Comparison of ENCODE assay signal across 8 cellular contexts in the genomic region with DNA sequence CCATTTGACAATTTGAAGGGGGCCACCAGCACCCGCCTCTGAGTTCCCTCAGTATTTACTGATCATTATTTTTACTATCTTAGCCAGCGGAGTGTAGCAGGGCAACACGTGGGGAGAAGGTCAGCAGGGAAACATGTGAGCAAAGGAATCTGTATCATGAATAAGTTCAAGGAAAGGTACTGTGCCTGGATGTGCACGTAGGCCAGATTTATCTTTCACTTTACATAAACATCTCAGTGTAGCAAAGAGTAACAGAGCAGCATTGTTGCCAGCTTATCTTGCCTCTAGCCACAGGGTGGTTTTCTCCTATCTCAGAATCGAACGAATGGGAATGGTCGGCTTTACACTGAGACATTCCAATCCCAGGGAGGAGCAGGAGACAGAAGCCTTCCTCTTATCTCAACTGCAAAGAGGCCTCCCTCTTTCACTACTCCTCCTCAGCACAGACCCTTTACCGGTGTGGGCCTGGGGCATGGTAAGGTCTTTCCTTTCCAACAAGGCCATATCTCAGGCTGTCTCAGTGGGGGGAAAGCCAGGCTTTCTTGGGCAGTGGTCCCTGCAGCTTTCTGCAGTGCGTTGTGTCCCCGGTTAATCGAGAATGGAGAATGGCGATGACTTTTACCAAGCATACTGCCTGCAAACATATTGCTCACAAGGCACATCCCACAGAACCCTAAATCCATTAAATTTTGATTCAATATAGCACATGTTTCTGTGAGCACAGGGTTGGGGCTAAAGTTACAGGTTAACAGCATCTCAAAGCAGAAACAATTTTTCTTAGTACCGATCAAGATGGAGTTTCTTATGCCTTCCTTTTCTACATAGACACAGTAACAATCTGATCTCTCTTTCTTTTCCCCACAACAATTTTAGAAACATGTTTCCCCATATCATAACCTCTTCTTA. TPM values are rescaled to one million over a fixed set of nuclear protein-coding genes. Genes with fewer than 3 reads are reported as not detected.
DNase-seq lines count a peak whose midpoint lies in the region; TF ChIP-seq lines count a peak whose summit lies in the region.
"Not testable (repeated sequence)": the region's sequence is repeated elsewhere in the genome, so short reads cannot be mapped to it uniquely, and the experiment has no call there.

No MANE protein-coding gene starts in this region.

- CTCF ChIA-PET in MCF 10A (lab: Yijun Ruan, JAX), result interaction anchor here (0.6 to 0.7 kb wide), 4 partner anchors 14 to 135 kb away, joined by 3 read pairs; no protein-coding TSS in a partner anchor

- peak overlapping the region; percentile 33 for H3K27ac Mint-ChIP-seq in MCF 10A (ENCODE audit: low read depth, unreplicated experiment)

- DNase-seq in SK-MEL-5 (ENCODE audit: low read depth, low spot score) (peak; percentile 95), fibroblast of the aortic adventitia (ENCODE audit: low read depth) (peak; percentile 30), left kidney (ENCODE audit: low read depth, low spot score) (peak; percentile 36), vagina (ENCODE audit: extremely low spot score in 2 of 2) (peak; percentile 34 to 70)
- DNase-seq in activated CD8-positive, alpha-beta memory T cell treated with anti-CD3 and anti-CD28 coated beads for 24 hours, result peak; percentile 42
- not testable (repeated sequence) for DNase-seq in MCF 10A (ENCODE audit: unreplicated experiment); neuronal stem cell (ENCODE audit: low spot score)

- not testable (repeated sequence) for H3K9ac ChIP-seq in HUES48 (ENCODE audit: low read depth, low read length); neuronal stem cell (ENCODE audit: low read depth, low read length, poor library complexity)

- H3K36me3 ChIP-seq in HUES48 (ENCODE audit: control insufficient read depth, insufficient read depth, low read length); neuronal stem cell (replicated peaks in 1 of 2; ENCODE audit: control insufficient read depth in 2 of 2, insufficient read depth in 2 of 2, low read length in 2 of 2); vagina: not testable (repeated sequence)

- H3K23ac ChIP-seq in neuronal stem cell (ENCODE audit: low read depth, low read length, poor library complexity), result not testable (repeated sequence)

- H3K4me3 Mint-ChIP-seq in MCF 10A (ENCODE audit: unreplicated experiment), result not testable (repeated sequence)

- not testable (repeated sequence) for H3K9me3 Mint-ChIP-seq in MCF 10A (ENCODE audit: unreplicated experiment)

- not testable (repeated sequence) for H2BK120ac ChIP-seq in neuronal stem cell (ENCODE audit: low read depth, low read length)

- not testable (repeated sequence) for H3K36me3 Mint-ChIP-seq in MCF 10A (ENCODE audit: insufficient read depth, unreplicated experiment)

- H3K4me2 ChIP-seq in neuronal stem cell (ENCODE audit: insufficient read depth, low read length, poor library complexity, severe bottlenecking), result not testable (repeated sequence)

- not testable (repeated sequence) for H4K8ac ChIP-seq in neuronal stem cell (ENCODE audit: low read depth, low read length)

- peaks cover 66% of the 10 kb centered on the region for H3K4me1 ChIP-seq in HUES48 (ENCODE audit: control insufficient read depth, insufficient read depth, low read length)
- not testable (repeated sequence) for H3K4me1 ChIP-seq in neuronal stem cell (ENCODE audit: control insufficient read depth in 2 of 2, insufficient read depth in 1 of 2, low read depth in 1 of 2, low read length in 2 of 2); vagina

- TF ChIP-seq POLR2A in vagina (IDR thresholded peaks at IDR 0.05), result not testable (repeated sequence)

- not testable (repeated sequence) for H4K91ac ChIP-seq in neuronal stem cell (ENCODE audit: low read depth, low read length, poor library complexity)

- not testable (repeated sequence) for BruUV-seq in MCF 10A (replicated peaks; lab: Mats Ljungman, UMichigan)

- TF ChIP-seq CTCF in MCF 10A (IDR thresholded peaks at IDR 0.05; ENCODE audit: unreplicated experiment); fibroblast of the aortic adventitia (IDR thresholded peaks at IDR 0.05; ENCODE audit: insufficient read depth, low read length); vagina (IDR thresholded peaks at IDR 0.05): not testable (repeated sequence)

- H3K27me3 Mint-ChIP-seq in MCF 10A (ENCODE audit: insufficient read depth, unreplicated experiment), result not testable (repeated sequence)

- not testable (repeated sequence) for H3K79me1 ChIP-seq in neuronal stem cell (ENCODE audit: low read depth, low read length)

- peak overlapping the region; percentile 72 for H2AFZ ChIP-seq in neuronal stem cell (ENCODE audit: low read length)

- H3K18ac ChIP-seq in neuronal stem cell (ENCODE audit: low read length), result not testable (repeated sequence)

- H3K4ac ChIP-seq in neuronal stem cell (ENCODE audit: low read length), result not testable (repeated sequence)

- H3K9me3 ChIP-seq in HUES48 (ENCODE audit: control insufficient read depth, insufficient read depth, low read length); neuronal stem cell (replicated peaks in 1 of 2; ENCODE audit: control insufficient read depth in 2 of 2, insufficient read depth in 1 of 2, low read depth in 1 of 2, low read length in 2 of 2); vagina: not testable (repeated sequence)

- intact Hi-C loops in MCF 10A (cut with micrococcal nuclease); vagina (cut with DNase I): not testable (repeated sequence)

- not testable (repeated sequence) for H2BK12ac ChIP-seq in neuronal stem cell (ENCODE audit: low read length)

- not testable (repeated sequence) for H3K4me1 Mint-ChIP-seq in MCF 10A (ENCODE audit: insufficient read depth, unreplicated experiment)

- POLR2A ChIA-PET in MCF 10A (lab: Yijun Ruan, JAX), result not testable (repeated sequence)

- not testable (repeated sequence) for H3K14ac ChIP-seq in neuronal stem cell (ENCODE audit: low read length)

- H3K27me3 ChIP-seq in HUES48 (ENCODE audit: control insufficient read depth, insufficient read depth, low read length); neuronal stem cell (ENCODE audit: control insufficient read depth in 3 of 3, insufficient read depth in 3 of 3, low read depth in 1 of 3, low read length in 3 of 3); vagina: not testable (repeated sequence)

- not testable (repeated sequence) for H2BK15ac ChIP-seq in neuronal stem cell (ENCODE audit: low read length)

- H2BK5ac ChIP-seq in neuronal stem cell (ENCODE audit: low read length), result not testable (repeated sequence)

- H2AK5ac ChIP-seq in neuronal stem cell (ENCODE audit: low read depth, low read length), result not testable (repeated sequence)

- H3K4me3 ChIP-seq in HUES48 (ENCODE audit: low read depth, low read length); fibroblast of the aortic adventitia (ENCODE audit: low read depth, low read length); neuronal stem cell (ENCODE audit: low read length in 2 of 2); vagina: not testable (repeated sequence)

- WGBS in neuronal stem cell (ENCODE audit: extremely low coverage in 2 of 2, insufficient read length in 2 of 2, insufficient replicate concordance in 1 of 2), 2 donors, result no CpG with 5 or more reads among the region's 13 CpGs

- in situ Hi-C loops in SK-MEL-5 (cut with HindIII; ENCODE audit: low pct_unique_long_range_greater_than_20kb, low sequenced_read_pairs), result not testable (repeated sequence)

- H3K27ac ChIP-seq in HUES48 (ENCODE audit: low read depth, low read length), result peak overlapping the region; percentile 75
- H3K27ac ChIP-seq in neuronal stem cell (replicated peaks; ENCODE audit: low read length); vagina: not testable (repeated sequence)

RNA-seq across cellular contexts. Expression of a gene that starts 23.0 kb away (rescaled TPM):
- not detected in 2 replicates for total RNA-seq in SK-MEL-5 (2014; rRNA removed; shearing (Covaris generic))
- not detected in 2 replicates for polyA plus RNA-seq in SK-MEL-5 (2015; cell fraction: cytosol; rRNA removed)
- 0.04 TPM in 1 of 2 replicates, not detected in the other for polyA plus RNA-seq in SK-MEL-5 (2015; cell fraction: nucleus; rRNA removed)
- total RNA-seq in MCF 10A (2022), result not detected in 2 replicates
- total RNA-seq in fibroblast of the aortic adventitia (ENCODE audit: low replicate concordance), result 3.3 and 9.3 TPM in 2 replicates
- polyA plus RNA-seq in neuronal stem cell (2013, experiment 1 of 2), result 0.96 TPM
- 1.1 TPM for polyA plus RNA-seq in neuronal stem cell (2013, experiment 2 of 2)
- 6.9 TPM for total RNA-seq in vagina

RNA-seq across cellular contexts. Expression of a gene that starts 45.3 kb away (rescaled TPM):
- 63.8 and 65.5 TPM in 2 replicates for total RNA-seq in SK-MEL-5 (2014; rRNA removed; shearing (Covaris generic))
- polyA plus RNA-seq in SK-MEL-5 (2015; cell fraction: cytosol; rRNA removed), result 106 and 119 TPM in 2 replicates
- polyA plus RNA-seq in SK-MEL-5 (2015; cell fraction: nucleus; rRNA removed), result 95.9 and 122 TPM in 2 replicates
- total RNA-seq in MCF 10A (2022) (68.5 and 75.6 TPM in 2 replicates), fibroblast of the aortic adventitia (ENCODE audit: low replicate concordance) (102 and 164 TPM in 2 replicates), vagina (93.8 TPM)
- polyA plus RNA-seq in neuronal stem cell (2013, experiment 1 of 2), result 8.4 TPM
- polyA plus RNA-seq in neuronal stem cell (2013, experiment 2 of 2), result 9.3 TPM
